In the genomic region with DNA sequence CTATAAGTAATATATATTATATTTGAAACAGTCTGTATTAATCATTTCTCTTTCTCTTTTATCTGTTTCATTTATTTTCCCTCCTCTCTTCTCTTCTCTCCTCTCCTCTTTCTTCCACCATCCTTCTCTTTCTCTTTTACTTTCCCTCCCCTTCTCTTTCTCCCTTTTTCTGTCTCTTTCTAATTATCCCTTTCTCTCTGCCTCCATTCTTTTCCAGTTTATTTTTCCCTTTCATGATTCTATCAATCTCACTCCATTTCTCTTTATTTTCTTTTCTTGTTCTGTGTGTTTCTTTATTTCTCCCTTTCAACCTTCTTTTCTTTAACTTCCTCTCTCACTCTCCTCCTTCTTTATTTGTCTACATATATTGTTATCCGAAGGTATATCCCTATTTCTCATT, we compare ENCODE assay signal across 8 cellular contexts.
"Had no signal": no experiment of that assay in that cellular context is flagged by ENCODE, and none has a peak within 500 bp of the region (broad histone marks: within the 10 kb centered on the region; RNA-seq: fewer than 3 reads in every experiment).

No MANE protein-coding gene starts in this region.

- H3K27ac Mint-ChIP-seq: IgD-negative memory B cell had no signal

- H3K27me3 Mint-ChIP-seq: IgD-negative memory B cell had no signal

- H3K4me3 ChIP-seq: K562 had no signal

- H3K9ac ChIP-seq: KMS-11 had no signal

- H3K27ac ChIP-seq: HL-60, KMS-11 had no signal

- ATAC-seq: HepG2, K562 had no signal

- H3K4me2 ChIP-seq: KMS-11 had no signal

- DNase-seq: IMR-90, KBM-7, KG1 had no signal

- H3K36me3 Mint-ChIP-seq: IgD-negative memory B cell had no signal

- H3K4me3 Mint-ChIP-seq: IgD-negative memory B cell had no signal
